9 cellular contexts compared by ENCODE assay signal in the genomic region with DNA sequence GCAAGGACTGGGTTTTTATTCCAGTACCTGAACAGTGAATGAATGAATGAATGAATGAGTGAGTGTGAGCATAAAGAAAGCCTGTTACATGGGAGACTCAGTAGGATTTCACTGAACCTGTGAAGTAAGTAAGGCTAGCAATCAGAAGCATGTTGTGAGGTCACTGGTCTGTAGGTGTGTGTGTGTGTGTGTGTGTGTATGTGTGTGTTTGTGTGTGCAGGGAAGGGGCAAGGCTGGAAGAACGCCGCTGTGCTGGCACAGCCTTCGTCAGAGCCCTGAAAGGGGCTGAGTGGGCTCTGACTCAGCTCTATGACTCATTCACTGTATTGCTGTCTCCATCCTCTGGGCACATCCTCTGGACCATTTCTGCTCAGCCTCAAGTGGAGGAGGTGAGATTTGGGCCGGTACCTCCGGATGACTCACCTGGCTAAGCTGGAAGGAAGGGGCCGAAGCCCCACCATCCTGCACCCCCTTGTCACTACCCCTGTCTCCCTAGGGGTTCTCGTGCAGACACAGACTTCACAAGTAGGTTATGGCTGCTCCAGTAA. TPM values are rescaled to one million over a fixed set of nuclear protein-coding genes. Genes with fewer than 3 reads are reported as not detected.
DNase-seq lines count a peak whose midpoint lies in the region; ATAC-seq, FAIRE-seq and TF ChIP-seq lines count a peak whose summit lies in the region.
"Had no signal": no experiment of that assay in that cellular context is flagged by ENCODE, and none has a peak within 500 bp of the region (broad histone marks: within the 10 kb centered on the region; RNA-seq: fewer than 3 reads in every experiment).

No MANE protein-coding gene starts in this region.

- H3K27ac Mint-ChIP-seq in activated T-cell treated with anti-CD3 and anti-CD28 coated beads, Interleukin-2, amount 50 U/mL, for 72 hours, result no peak overlapping the region
- H3K27ac Mint-ChIP-seq: activated naive CD4-positive, alpha-beta T cell treated with anti-CD3 and anti-CD28 coated beads, Interleukin-2, amount 50 U/mL, for 24 hours had no signal

- DNase-seq in AG04449 (ENCODE audit: low read depth, low spot score) (peak; percentile 79), Kasumi-1 (lab: John Stamatoyannopoulos, UW) (peak; percentile 25 to 27), left kidney (ENCODE audit: low read depth, low spot score) (peak; percentile 18), superior temporal gyrus (ENCODE audit: extremely low spot score) (peak; percentile 50), KBM-7 (no peak), GM19239 (ENCODE audit: insufficient read length, low spot score) (no peak), NAMALWA (ENCODE audit: low spot score) (no peak)
- peak; percentile 77 to 79 for DNase-seq in activated T-cell treated with anti-CD3 and anti-CD28 coated beads, Interleukin-2, amount 50 U/mL, for 72 hours

- H3K4me3 Mint-ChIP-seq in activated T-cell treated with anti-CD3 and anti-CD28 coated beads, Interleukin-2, amount 50 U/mL, for 72 hours, result peak overlapping the region; percentile 0 to 40
- H3K4me3 Mint-ChIP-seq: activated naive CD4-positive, alpha-beta T cell treated with anti-CD3 and anti-CD28 coated beads, Interleukin-2, amount 50 U/mL, for 24 hours had no signal

- FAIRE-seq in GM19239 (lab: Jason Lieb, UNC), result no peak

- no peak for TF ChIP-seq CTCF in AG04449 (IDR thresholded peaks at IDR 0.05; ENCODE audit: insufficient read depth, low read length, missing control alignments)

- ATAC-seq in activated T-cell treated with anti-CD3 and anti-CD28 coated beads, Interleukin-2, amount 50 U/mL, for 72 hours (replicated peaks in 1 of 2), result peak; percentile 97 to 98

- CTCF ChIA-PET in AG04449 (lab: Yijun Ruan, JAX), result interaction anchor here (1.0 to 7.0 kb wide), 4 partner anchors 13 to 234 kb away, joined by 3 to 84 read pairs (median 6); no protein-coding TSS in a partner anchor

- POLR2A ChIA-PET in AG04449 (lab: Yijun Ruan, JAX), result interaction anchor here (0.5 to 0.7 kb wide), 2 partner anchors 44 to 147 kb away, joined by 3 to 6 read pairs; no protein-coding TSS in a partner anchor

- H3K27me3 Mint-ChIP-seq in activated T-cell treated with anti-CD3 and anti-CD28 coated beads, Interleukin-2, amount 50 U/mL, for 72 hours (ENCODE audit: low read depth), result peaks cover 11% of the 10 kb centered on the region

- in situ Hi-C loops in KBM-7 (cut with MboI; ENCODE audit: low pct_unique_long_range_greater_than_20kb, low sequenced_read_pairs), result no loop called here

- H3K4me3 ChIP-seq in AG04449 (ENCODE audit: low read depth, low read length), result no peak overlapping the region

- peaks cover 50% of the 10 kb centered on the region for H3K4me1 Mint-ChIP-seq in activated T-cell treated with anti-CD3 and anti-CD28 coated beads, Interleukin-2, amount 50 U/mL, for 72 hours (ENCODE audit: low read depth)

- no peaks in the 10 kb centered on the region for H3K9me3 Mint-ChIP-seq in activated T-cell treated with anti-CD3 and anti-CD28 coated beads, Interleukin-2, amount 50 U/mL, for 72 hours
- H3K9me3 Mint-ChIP-seq: activated naive CD4-positive, alpha-beta T cell treated with anti-CD3 and anti-CD28 coated beads, Interleukin-2, amount 50 U/mL, for 24 hours had no signal

- no peaks in the 10 kb centered on the region for H3K36me3 Mint-ChIP-seq in activated T-cell treated with anti-CD3 and anti-CD28 coated beads, Interleukin-2, amount 50 U/mL, for 72 hours (ENCODE audit: insufficient read depth in 2 of 2)
- H3K36me3 Mint-ChIP-seq: activated naive CD4-positive, alpha-beta T cell treated with anti-CD3 and anti-CD28 coated beads, Interleukin-2, amount 50 U/mL, for 24 hours had no signal

RNA-seq across cellular contexts. Expression of a gene that starts 51.4 kb away (rescaled TPM):
- total RNA-seq in activated T-cell treated with anti-CD3 and anti-CD28 coated beads, Interleukin-2, amount 50 U/mL, for 72 hours, result 10 to 100 TPM; 61.3 to 68.1 TPM

RNA-seq across cellular contexts. Expression of a gene that starts 56.4 kb away (rescaled TPM):
- 10 to 100 TPM; 32.3 to 33.8 TPM for total RNA-seq in activated T-cell treated with anti-CD3 and anti-CD28 coated beads, Interleukin-2, amount 50 U/mL, for 72 hours

RNA-seq across cellular contexts. Expression of a gene that starts 56.7 kb away (rescaled TPM):
- total RNA-seq in activated T-cell treated with anti-CD3 and anti-CD28 coated beads, Interleukin-2, amount 50 U/mL, for 72 hours, result 10 to 100 TPM; 45.0 to 48.9 TPM

Comparison
In these comparisons a context has a peak if more than half of its experiments do, and no peak if none do; other contexts are left out.
1. DNase-seq: peak in AG04449 (single experiment), Kasumi-1 (2 of 2), activated T-cell treated with anti-CD3 and anti-CD28 coated beads, Interleukin-2, amount 50 U/mL, for 72 hours (2 of 2), left kidney (single experiment) and superior temporal gyrus (single experiment); none in KBM-7 (single experiment), GM19239 (single experiment) and NAMALWA (single experiment).